In the genomic region with DNA sequence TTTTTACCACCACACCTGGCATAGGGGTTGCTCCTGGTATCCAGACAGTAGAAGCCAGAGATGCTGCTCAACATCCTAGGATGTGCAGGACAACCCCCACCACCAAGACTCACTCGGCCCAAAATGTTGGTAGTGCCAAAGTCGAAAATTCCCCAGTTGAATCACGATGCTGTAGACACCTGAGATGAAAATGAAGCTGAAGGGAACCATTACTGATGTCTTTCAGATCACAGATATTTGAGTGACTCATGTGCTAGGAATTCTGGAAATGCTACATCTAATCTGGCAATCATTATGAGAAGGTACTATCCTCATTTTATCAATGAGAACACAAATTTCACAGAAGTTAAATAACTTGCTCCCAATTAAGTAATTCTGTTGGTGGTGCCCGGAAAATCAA, we compare ENCODE assay signal across 23 cellular contexts. TPM values are rescaled to one million over a fixed set of nuclear protein-coding genes. Genes with fewer than 3 reads are reported as not detected.
DNase-seq lines count a peak whose midpoint lies in the region; ATAC-seq and TF ChIP-seq lines count a peak whose summit lies in the region.
"Had no signal": no experiment of that assay in that cellular context is flagged by ENCODE, and none has a peak within 500 bp of the region (broad histone marks: within the 10 kb centered on the region; RNA-seq: fewer than 3 reads in every experiment).

No MANE protein-coding gene starts in this region.

- no peak overlapping the region for H3K27ac ChIP-seq in foreskin keratinocyte
- H3K27ac ChIP-seq: A549, KMS-11, PC-9, SJCRH30 had no signal

- H3K4me1 ChIP-seq in foreskin keratinocyte: no peaks in the 10 kb centered on the region
- H3K4me1 ChIP-seq: A549, HAP-1, SJCRH30 had no signal

- no peak for TF ChIP-seq CTCF in foreskin keratinocyte (conservative IDR thresholded peaks at IDR 0.05)

- peak; percentile 62 for ATAC-seq in foreskin keratinocyte
- ATAC-seq: A549, GM12878, GM23338 had no signal

- DNase-seq in A172 (ENCODE audit: low spot score) (peak; percentile 58), ELR (ENCODE audit: low read depth) (peak; percentile 9), RPMI7951 (ENCODE audit: low read depth) (peak; percentile 61), foreskin keratinocyte (peak; percentile 41 to 61), NCI-H446 (lab: John Stamatoyannopoulos, UW) (no peak), AG20443 (ENCODE audit: low spot score) (no peak), NCI-H446 treated with DMSO at 0.1 percent for 48 hours (lab: John Stamatoyannopoulos, UW) (no peak)
- DNase-seq: CD4-positive, CD25-positive, alpha-beta regulatory T cell; IMR-90; MV-4-11; NCI-H1694; NCI-H2081; NCI-H2171; NCI-H345; NCI-H526; SJCRH30 had no signal

- H3K27me3 ChIP-seq in foreskin keratinocyte: peaks cover 3% of the 10 kb centered on the region
- H3K27me3 ChIP-seq: SJCRH30 had no signal

RNA-seq across cellular contexts. Expression of gene UBE2QL1, which starts 21.0 kb away (rescaled TPM):
- 0.65 and 1.9 TPM in 2 replicates for total RNA-seq in A172 (2014; rRNA removed; shearing (Covaris generic))
- total RNA-seq in RPMI7951 (2014; rRNA removed; shearing (Covaris generic)): 0.24 and 0.49 TPM in 2 replicates
- total RNA-seq in foreskin keratinocyte: not detected in 2 replicates
- polyA plus RNA-seq in foreskin keratinocyte: not detected in 2 replicates
- total RNA-seq: CD4-positive, CD25-positive, alpha-beta regulatory T cell; IMR-90; PC-9 had no signal
- polyA plus RNA-seq: BJ; CD4-positive, CD25-positive, alpha-beta regulatory T cell; IMR-90 had no signal

RNA-seq across cellular contexts. Expression of gene MED10, which starts 49.3 kb away (rescaled TPM):
- 20.5 and 28.6 TPM in 2 replicates for total RNA-seq in A172 (2014; rRNA removed; shearing (Covaris generic))
- 10.5 and 16.8 TPM in 2 replicates for total RNA-seq in RPMI7951 (2014; rRNA removed; shearing (Covaris generic))
- 21.5 and 22.8 TPM in 2 replicates for total RNA-seq in foreskin keratinocyte
- 45.7 and 46.7 TPM in 2 replicates for polyA plus RNA-seq in foreskin keratinocyte

Comparison
In these comparisons a context has a peak if more than half of its experiments do, and no peak if none do; other contexts are left out.
1. DNase-seq: peak in A172 (single experiment), ELR (single experiment), RPMI7951 (single experiment) and foreskin keratinocyte (2 of 2); none in NCI-H446 (0 of 2), AG20443 (single experiment) and NCI-H446 treated with DMSO at 0.1 percent for 48 hours (single experiment).